31 cellular contexts compared by ENCODE assay signal in genomic region chr10:59593768-59594167, GRCh38.
"Had no signal": no experiment of that assay in that cellular context is flagged by ENCODE, and none has a peak within 500 bp of the region (broad histone marks: within the 10 kb centered on the region; RNA-seq: fewer than 3 reads in every experiment).

No MANE protein-coding gene starts in this region.

- H3K27ac Mint-ChIP-seq: activated CD4-positive, alpha-beta memory T cell treated with anti-CD3 and anti-CD28 coated beads for 36 hours; activated CD4-positive, alpha-beta T cell treated with anti-CD3 and anti-CD28 coated beads for 36 hours; activated CD4-positive, alpha-beta T cell treated with anti-CD3 and anti-CD28 coated beads, Interleukin-2, amount 10 ng/mL, durations not matched to agents 24 days and 14 days; activated CD8-positive, alpha-beta memory T cell treated with anti-CD3 and anti-CD28 coated beads, Interleukin-2, amount 10 ng/mL, durations not matched to agents 7 days and 5 days; activated CD8-positive, alpha-beta T cell treated with anti-CD3 and anti-CD28 coated beads, Interleukin-2, amount 10 ng/mL, durations not matched to agents 7 days and 5 days; activated naive CD8-positive, alpha-beta T cell; effector memory CD8-positive, alpha-beta T cell; T-helper 17 cell; T-helper 2 cell treated with Interferon-gamma antibody and Interleukin-4, amounts not matched to agents 5 μg/mL and 100 μg/mL, for 36 hours had no signal

- H3K4me3 ChIP-seq: body of pancreas, esophagus muscularis mucosa, gastrocnemius medialis had no signal

- H3K4me1 ChIP-seq: body of pancreas, foreskin keratinocyte, gastrocnemius medialis had no signal

- H3K4me3 Mint-ChIP-seq: activated CD4-positive, alpha-beta memory T cell treated with anti-CD3 and anti-CD28 coated beads for 36 hours; activated CD4-positive, alpha-beta T cell treated with anti-CD3 and anti-CD28 coated beads for 36 hours; activated CD4-positive, alpha-beta T cell treated with anti-CD3 and anti-CD28 coated beads, Interleukin-2, amount 10 ng/mL, durations not matched to agents 24 days and 14 days; activated CD8-positive, alpha-beta memory T cell treated with anti-CD3 and anti-CD28 coated beads, Interleukin-2, amount 10 ng/mL, durations not matched to agents 7 days and 5 days; activated CD8-positive, alpha-beta T cell treated with anti-CD3 and anti-CD28 coated beads, Interleukin-2, amount 10 ng/mL, durations not matched to agents 7 days and 5 days; activated naive CD8-positive, alpha-beta T cell; effector memory CD8-positive, alpha-beta T cell; T-helper 17 cell; T-helper 2 cell treated with Interferon-gamma antibody and Interleukin-4, amounts not matched to agents 5 μg/mL and 100 μg/mL, for 36 hours had no signal

- H3K27me3 ChIP-seq: body of pancreas, esophagus muscularis mucosa, foreskin keratinocyte, gastrocnemius medialis had no signal

- H3K27ac ChIP-seq: body of pancreas, esophagus muscularis mucosa, foreskin keratinocyte, gastrocnemius medialis had no signal

- H3K36me3 Mint-ChIP-seq: activated CD4-positive, alpha-beta memory T cell treated with anti-CD3 and anti-CD28 coated beads for 36 hours; activated CD8-positive, alpha-beta memory T cell treated with anti-CD3 and anti-CD28 coated beads, Interleukin-2, amount 10 ng/mL, durations not matched to agents 7 days and 5 days; activated naive CD8-positive, alpha-beta T cell had no signal

- DNase-seq: activated CD4-positive, alpha-beta memory T cell treated with anti-CD3 and anti-CD28 coated beads for 36 hours; activated CD4-positive, alpha-beta T cell treated with anti-CD3 and anti-CD28 coated beads for 36 hours; activated CD4-positive, alpha-beta T cell treated with anti-CD3 and anti-CD28 coated beads, Interleukin-2, amount 10 ng/mL, durations not matched to agents 24 days and 14 days; activated CD4-positive, CD25-positive, alpha-beta regulatory T cell; activated CD4-positive, CD25-positive, alpha-beta regulatory T cell treated with anti-CD3 and anti-CD28 coated beads, Interleukin-2, amount 50 U/mL, for 72 hours; activated CD8-positive, alpha-beta memory T cell treated with anti-CD3 and anti-CD28 coated beads, Interleukin-2, amount 10 ng/mL, durations not matched to agents 7 days and 5 days; activated CD8-positive, alpha-beta memory T cell treated with anti-CD3 and anti-CD28 coated beads, Interleukin-2, amount 50 U/mL, for 4 hours; activated CD8-positive, alpha-beta T cell treated with anti-CD3 and anti-CD28 coated beads, Interleukin-2, amount 10 ng/mL, durations not matched to agents 7 days and 5 days; activated gamma-delta T cell; activated naive CD4-positive, alpha-beta T cell; activated naive CD4-positive, alpha-beta T cell treated with anti-CD3 and anti-CD28 coated beads, Interleukin-2, amount 50 U/mL, for 16 hours; activated T-cell treated with anti-CD3 and anti-CD28 coated beads, Interleukin-2, amount 50 U/mL, for 1 hour; activated T-cell treated with anti-CD3 and anti-CD28 coated beads, Interleukin-2, amount 50 U/mL, for 48 hours; amniotic stem cell; anterior cingulate cortex; caudate nucleus; cortex of kidney; dermis blood vessel endothelial cell; effector CD4-positive, alpha-beta T cell; effector memory CD8-positive, alpha-beta T cell; erythroblast; foreskin keratinocyte; gastrocnemius medialis; glutamatergic neuron; T-helper 1 cell; T-helper 17 cell; T1000 had no signal

- H3K9me3 ChIP-seq: body of pancreas, esophagus muscularis mucosa, gastrocnemius medialis had no signal

- H3K36me3 ChIP-seq: esophagus muscularis mucosa, gastrocnemius medialis had no signal

- H3K9me3 Mint-ChIP-seq: activated CD4-positive, alpha-beta memory T cell treated with anti-CD3 and anti-CD28 coated beads for 36 hours; activated CD4-positive, alpha-beta T cell treated with anti-CD3 and anti-CD28 coated beads, Interleukin-2, amount 10 ng/mL, durations not matched to agents 24 days and 14 days; effector memory CD8-positive, alpha-beta T cell; T-helper 2 cell treated with Interferon-gamma antibody and Interleukin-4, amounts not matched to agents 5 μg/mL and 100 μg/mL, for 36 hours had no signal

- ATAC-seq: activated CD4-positive, alpha-beta T cell treated with anti-CD3 and anti-CD28 coated beads for 36 hours; activated CD8-positive, alpha-beta memory T cell treated with anti-CD3 and anti-CD28 coated beads, Interleukin-2, amount 10 ng/mL, durations not matched to agents 7 days and 5 days; activated CD8-positive, alpha-beta T cell treated with anti-CD3 and anti-CD28 coated beads, Interleukin-2, amount 10 ng/mL, durations not matched to agents 7 days and 5 days; body of pancreas; effector memory CD8-positive, alpha-beta T cell; gastrocnemius medialis; T-helper 17 cell had no signal

- H3K4me1 Mint-ChIP-seq: activated CD4-positive, alpha-beta T cell treated with anti-CD3 and anti-CD28 coated beads for 36 hours; activated CD4-positive, alpha-beta T cell treated with anti-CD3 and anti-CD28 coated beads, Interleukin-2, amount 10 ng/mL, durations not matched to agents 24 days and 14 days; activated CD8-positive, alpha-beta memory T cell treated with anti-CD3 and anti-CD28 coated beads, Interleukin-2, amount 10 ng/mL, durations not matched to agents 7 days and 5 days; T-helper 17 cell had no signal

- H3K27me3 Mint-ChIP-seq: activated CD4-positive, alpha-beta memory T cell treated with anti-CD3 and anti-CD28 coated beads for 36 hours; activated CD4-positive, alpha-beta T cell treated with anti-CD3 and anti-CD28 coated beads, Interleukin-2, amount 10 ng/mL, durations not matched to agents 24 days and 14 days; activated CD8-positive, alpha-beta memory T cell treated with anti-CD3 and anti-CD28 coated beads, Interleukin-2, amount 10 ng/mL, durations not matched to agents 7 days and 5 days; activated naive CD8-positive, alpha-beta T cell had no signal
